Comparison of ENCODE assay signal across 9 cellular contexts in genomic region chr17:6070895-6071511, GRCh38. TPM values are rescaled to one million over a fixed set of nuclear protein-coding genes. Genes with fewer than 3 reads are reported as not detected.
DNase-seq lines count a peak whose midpoint lies in the region; ATAC-seq, FAIRE-seq and TF ChIP-seq lines count a peak whose summit lies in the region.
"Had no signal": no experiment of that assay in that cellular context is flagged by ENCODE, and none has a peak within 500 bp of the region (broad histone marks: within the 10 kb centered on the region; RNA-seq: fewer than 3 reads in every experiment).

No MANE protein-coding gene starts in this region.

- no peaks in the 10 kb centered on the region for H3K36me3 ChIP-seq in breast epithelium

- intact Hi-C loops in breast epithelium (cut with DNase I; ENCODE audit: low total_unique reads) = no loop called here

- H3K4me3 ChIP-seq in breast epithelium = peak overlapping the region; percentile 49 to 76 (median 54)

- H3K9me3 ChIP-seq in breast epithelium = no peaks in the 10 kb centered on the region

- H3K27ac ChIP-seq in breast epithelium = no peak overlapping the region
- H3K27ac ChIP-seq in substantia nigra (ENCODE audit: low read depth, low read length, poor library complexity, severe bottlenecking) = peak overlapping the region; percentile 58

- TF ChIP-seq POLR2A in breast epithelium (IDR thresholded peaks at IDR 0.05) (no peak), H54 (IDR thresholded peaks at IDR 0.05; ENCODE audit: low read depth, low read length) (no peak)

- TF ChIP-seq CTCF in breast epithelium (IDR thresholded peaks at IDR 0.05) = no peak

- H3K4me1 ChIP-seq in breast epithelium = no peaks in the 10 kb centered on the region

- no peak for FAIRE-seq in H54 (lab: Jason Lieb, UNC)

- DNase-seq in NCI-H2171 treated with DMSO at 0.1 percent for 48 hours (lab: John Stamatoyannopoulos, UW) (peak; percentile 21), NCI-H2171 (lab: John Stamatoyannopoulos, UW) (no peak), breast epithelium (ENCODE audit: low spot score in 2 of 2) (no peak), left lobe of liver (ENCODE audit: low spot score) (no peak), substantia nigra (lab: John Stamatoyannopoulos, UW) (peak in 37 of 49 donors; percentile 16 to 67 (median 44)), H54 (ENCODE audit: insufficient read length, low spot score) (no peak)

- peaks cover 0 to 71% of the 10 kb centered on the region in 2 donors for H3K27me3 ChIP-seq in breast epithelium

- ATAC-seq in left lobe of liver = peak; percentile 36
- no peak for ATAC-seq in GM19397 (IDR thresholded peaks at IDR 0.05; ENCODE audit: unreplicated experiment)
- ATAC-seq in GM21528 (IDR thresholded peaks at IDR 0.05; ENCODE audit: low FRiP score, unreplicated experiment) = no peak

RNA-seq across cellular contexts. Expression of gene WSCD1, which starts 0.8 kb away (rescaled TPM):
- 1 to 10 TPM in 2 of 3 donors, under 1 TPM in 1; 0.88 to 2.2 (median 2.0) TPM for total RNA-seq in breast epithelium
- total RNA-seq in left lobe of liver = 2.9 TPM
- total RNA-seq: M059J had no signal

Comparison
In these comparisons a context has a peak if more than half of its experiments do, and no peak if none do; other contexts are left out.
1. DNase-seq: peak in NCI-H2171 treated with DMSO at 0.1 percent for 48 hours (single experiment) and substantia nigra (37 of 49); none in NCI-H2171 (single experiment), breast epithelium (0 of 2), left lobe of liver (single experiment) and H54 (single experiment).